Comparison of ENCODE assay signal across 1 cellular context in genomic region chr2:86105252-86105968, GRCh38.
TF ChIP-seq lines count a peak whose summit lies in the region.

Gene POLR1A, minus strand, starts transcription at chr2:86105886. Its CDS starts 110 bp downstream, at chr2:86105776.

TF ChIP-seq in HepG2, 621 proteins besides CTCF, POLR2A, EP300 and RAD21 (continued from another document and continues in another):
- no peak for TF ChIP-seq MLX (CRISPR knock-in tag; IDR thresholded peaks at IDR 0.05)
- no peak for TF ChIP-seq ZNF7 (CRISPR knock-in tag; IDR thresholded peaks at IDR 0.05)
- TF ChIP-seq NFE2L1 (CRISPR knock-in tag; IDR thresholded peaks at IDR 0.05; ENCODE audit: borderline replicate concordance) = no peak
- TF ChIP-seq HNRNPLL (IDR thresholded peaks at IDR 0.05; ENCODE audit: low read depth, low read length, poor library complexity, severe bottlenecking) = peak; percentile 99
- TF ChIP-seq KLF16 (CRISPR knock-in tag; IDR thresholded peaks at IDR 0.05) = no peak
- TF ChIP-seq TAF15 (IDR thresholded peaks at IDR 0.05; ENCODE audit: low read depth, low read length, poor library complexity, severe bottlenecking) = no peak
- TF ChIP-seq ZNF430 (CRISPR knock-in tag; IDR thresholded peaks at IDR 0.05) = peak; percentile 79
- no peak for TF ChIP-seq ADNP (CRISPR knock-in tag; IDR thresholded peaks at IDR 0.05)
- peak; percentile 39; the same call in 1 of the 2 replicates for TF ChIP-seq ZNF280D (CRISPR knock-in tag; IDR thresholded peaks at IDR 0.05)
- peak; percentile 80; the same call in 1 of the 2 replicates for TF ChIP-seq TBP (CRISPR knock-in tag; IDR thresholded peaks at IDR 0.05)
- TF ChIP-seq CERS6 (CRISPR knock-in tag; IDR thresholded peaks at IDR 0.05) = no peak
- no peak for TF ChIP-seq TIGD3 (CRISPR knock-in tag; IDR thresholded peaks at IDR 0.05; ENCODE audit: borderline replicate concordance)
- no peak for TF ChIP-seq KIAA2018 (CRISPR knock-in tag; IDR thresholded peaks at IDR 0.05; ENCODE audit: borderline replicate concordance)
- no peak for TF ChIP-seq HNF1B (CRISPR knock-in tag; IDR thresholded peaks at IDR 0.05)
- no peak for TF ChIP-seq ZNF256 (CRISPR knock-in tag; conservative IDR thresholded peaks at IDR 0.05)
- TF ChIP-seq ZNF737 (CRISPR knock-in tag; IDR thresholded peaks at IDR 0.05; ENCODE audit: borderline replicate concordance) = no peak; the same call in 1 of the 2 replicates
- TF ChIP-seq AKNA (CRISPR knock-in tag; IDR thresholded peaks at IDR 0.05; ENCODE audit: borderline replicate concordance) = no peak
- TF ChIP-seq ZNF329 (CRISPR knock-in tag; IDR thresholded peaks at IDR 0.05; ENCODE audit: low read depth) = no peak
- no peak for TF ChIP-seq ZNF780A (CRISPR knock-in tag; IDR thresholded peaks at IDR 0.05)
- TF ChIP-seq ZKSCAN1 (IDR thresholded peaks at IDR 0.05; ENCODE audit: low read length) = no peak
- TF ChIP-seq ZHX1 (CRISPR knock-in tag; IDR thresholded peaks at IDR 0.05; ENCODE audit: low read depth) = no peak
- 0 out of 2 replicates have a peak, but pooled peaks have one; percentile 16 for TF ChIP-seq HMG20B (CRISPR knock-in tag; conservative IDR thresholded peaks at IDR 0.05)
- TF ChIP-seq ZNF234 (CRISPR knock-in tag; conservative IDR thresholded peaks at IDR 0.05) = no peak
